7 cellular contexts compared by ENCODE assay signal in the genomic region with DNA sequence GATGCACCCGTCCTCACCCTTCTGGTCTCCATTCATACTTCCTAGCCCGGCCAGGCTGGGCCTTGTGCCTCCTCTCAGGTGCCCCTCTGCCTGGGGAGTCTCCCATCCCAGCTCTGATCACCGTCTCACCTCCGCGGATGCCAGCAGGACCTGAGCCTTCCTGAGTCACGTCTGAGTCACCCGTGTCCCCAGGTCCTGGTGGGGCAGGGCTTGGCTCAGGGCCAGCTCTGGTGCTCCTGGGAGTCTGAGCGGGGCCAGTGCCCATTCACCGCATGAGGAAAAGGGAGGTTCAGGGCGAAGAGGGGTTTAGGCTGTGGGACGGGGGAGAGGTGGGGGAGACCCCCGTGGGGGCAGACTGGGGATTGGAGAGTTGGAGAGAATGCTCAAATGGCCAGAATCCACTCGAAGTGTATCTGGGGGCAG. TPM values are rescaled to one million over a fixed set of nuclear protein-coding genes. Genes with fewer than 3 reads are reported as not detected.
A peak's percentile ranks its signal among the peaks of the same experiment; 100 is the strongest.
DNase-seq lines count a peak whose midpoint lies in the region; ATAC-seq, FAIRE-seq and TF ChIP-seq lines count a peak whose summit lies in the region.

No MANE protein-coding gene starts in this region.

- TF ChIP-seq CTCF in HFFc6 (IDR thresholded peaks at IDR 0.05) (no peak), HepG2 (CRISPR knock-in tag; IDR thresholded peaks at IDR 0.05) (no peak)

- no peak for TF ChIP-seq EP300 in HepG2 (IDR thresholded peaks at IDR 0.05; ENCODE audit: low read depth in 2 of 2, low read length in 2 of 2)
- TF ChIP-seq EP300 in HepG2 (CRISPR knock-in tag; IDR thresholded peaks at IDR 0.05; ENCODE audit: borderline replicate concordance), result no peak

- BruUV-seq in HepG2 (replicated peaks; lab: Mats Ljungman, UMichigan), result TSS peak; percentile 37

- H3K4me1 Mint-ChIP-seq in HFFc6 (ENCODE audit: low read depth), result peaks cover 17% of the 10 kb centered on the region
- H3K4me1 Mint-ChIP-seq in T-helper 17 cell, result peaks cover 12% of the 10 kb centered on the region

- peaks cover 18% of the 10 kb centered on the region for H3K4me1 ChIP-seq in HepG2 (ENCODE audit: insufficient read depth, low read length)

- H3K36me3 ChIP-seq in HepG2 (replicated peaks in 1 of 2; ENCODE audit: control insufficient read depth in 1 of 2, insufficient read depth in 2 of 2, low read length in 2 of 2), result peaks cover 1 to 5% of the 10 kb centered on the region in 2 experiments; a peak in 1 of 5 replicates

- H3K27ac Mint-ChIP-seq in HFFc6 (peak overlapping the region; percentile 25), T-helper 17 cell (no peak overlapping the region)

- H3K9me3 ChIP-seq in T-helper 17 cell (ENCODE audit: control insufficient read depth, low read length, poor library complexity, severe bottlenecking) (no peaks in the 10 kb centered on the region), HepG2 (ENCODE audit: low read length) (no peaks in the 10 kb centered on the region)

- peak overlapping the region; percentile 63 for H3K4me2 ChIP-seq in HepG2 (ENCODE audit: low read depth, low read length)

- WGBS in HepG2 (ENCODE audit: low lambda C conversion rate), result 5% methylated on average over 13 of the region's 13 CpGs

- H3K4me3 Mint-ChIP-seq in HFFc6, result peak overlapping the region; percentile 74
- H3K4me3 Mint-ChIP-seq in T-helper 17 cell, result peak overlapping the region; percentile 96

- no peaks in the 10 kb centered on the region for H4K20me1 ChIP-seq in HepG2 (ENCODE audit: insufficient read depth, low read length)

- CTCF ChIA-PET in HepG2 (lab: Yijun Ruan, JAX; ENCODE audit: low intra/inter-chr PET ratio, low total read pairs), result no interaction called here

- TF ChIP-seq POLR2A in HepG2 (IDR thresholded peaks at IDR 0.05; ENCODE audit: insufficient read depth in 1 of 2, low read depth in 2 of 2, low read length in 2 of 2), result no peak

- no peaks in the 10 kb centered on the region for H3K9me3 Mint-ChIP-seq in HFFc6

- in situ Hi-C loops in T47D (cut with HindIII; ENCODE audit: low pct_unique_long_range_greater_than_20kb, low sequenced_read_pairs), result no loop called here
- in situ Hi-C loops in HepG2 (cut with HindIII; ENCODE audit: extremely low pct_ligation_motif_present, low pct_unique_long_range_greater_than_20kb), result no loop called here

- POLR2A ChIA-PET in HepG2 (lab: Yijun Ruan, JAX), result no interaction called here

- H3K79me2 ChIP-seq in HepG2 (ENCODE audit: insufficient read depth, low read length), result no peaks in the 10 kb centered on the region

- peak overlapping the region; percentile 35 to 84 (median 62); a peak in 4 of 6 replicates for H3K4me3 ChIP-seq in HepG2 (replicated peaks in 1 of 3; ENCODE audit: insufficient read depth in 1 of 3, low read depth in 2 of 3, low read length in 3 of 3)

- TF ChIP-seq RAD21 in HepG2 (CRISPR knock-in tag; IDR thresholded peaks at IDR 0.05), result no peak

- H3K27me3 Mint-ChIP-seq in HFFc6 (ENCODE audit: insufficient read depth), result peaks cover 10% of the 10 kb centered on the region
- H3K27me3 Mint-ChIP-seq in T-helper 17 cell, result no peaks in the 10 kb centered on the region

- FAIRE-seq in HepG2 (lab: Jason Lieb, UNC), result no peak

- DNase-seq in HFFc6, result peak; percentile 68
- DNase-seq in T-helper 17 cell, result peak in 2 of 3 donors; percentile 36 to 53
- DNase-seq in T47D (ENCODE audit: low read depth in 1 of 2, low spot score in 1 of 2), result peak; percentile 78 to 79
- DNase-seq in HepG2 (ENCODE audit: low spot score), result peak; percentile 59
- DNase-seq in stimulated activated CD8-positive, alpha-beta memory T cell treated with anti-CD3 and anti-CD28 coated beads, Interleukin-15, amount 100 ng/mL, for 48 hours (ENCODE audit: low read depth in 2 of 2), result peak; percentile 24 to 31
- DNase-seq in OCI-M2 (lab: John Stamatoyannopoulos, UW; ENCODE audit: unreplicated experiment), result no peak

- ATAC-seq in T-helper 17 cell, result no peak
- peak; percentile 6 for ATAC-seq in HepG2
- ATAC-seq in HG02973 (IDR thresholded peaks at IDR 0.05; ENCODE audit: unreplicated experiment), result no peak

- H3K27me3 ChIP-seq in HepG2 (ENCODE audit: control insufficient read depth in 1 of 2, insufficient read depth in 2 of 2, low read length in 2 of 2), result no peaks in the 10 kb centered on the region; a peak in 1 of 5 replicates

- H2AFZ ChIP-seq in HepG2 (ENCODE audit: low read length), result no peak overlapping the region

- H3K9ac ChIP-seq in HepG2 (ENCODE audit: insufficient read depth, low read depth, low read length), result peak overlapping the region; percentile 59; the same call in 1 of the 2 replicates

- intact Hi-C loops in HepG2 (cut with micrococcal nuclease; ENCODE audit: unreplicated experiment), result no loop called here

- H3K36me3 Mint-ChIP-seq in HFFc6 (ENCODE audit: low read depth), result no peaks in the 10 kb centered on the region
- H3K36me3 Mint-ChIP-seq in T-helper 17 cell (ENCODE audit: low read depth), result no peaks in the 10 kb centered on the region

- no peak overlapping the region for H3K27ac ChIP-seq in HepG2 (ENCODE audit: extremely low read length, insufficient read depth, low read length)

RNA-seq across cellular contexts. Expression of a gene that starts 0.6 kb away (rescaled TPM):
- total RNA-seq in HFFc6 (2021; fragmentation: NEBNext Ultra II Directional; extraction: Animal tissue kit (Norgen Biotek cat#: 25700)), result 1 to 10 TPM; 4.9 to 8.8 (median 7.6) TPM
- total RNA-seq in T-helper 17 cell (1 to 10 TPM; 4.6 to 6.0 TPM), HepG2 (2016; rRNA removed; fragmentation: Illumina TruSeq; extraction: Trizol) (1.8 and 2.6 TPM in 2 replicates)
- total RNA-seq in HepG2 (2016; cell fraction: cytosol; rRNA removed; fragmentation: Illumina TruSeq; extraction: Trizol; ENCODE audit: low read depth), result 0.35 and 0.40 TPM in 2 replicates
- total RNA-seq in HepG2 (2016; cell fraction: insoluble cytoplasmic fraction; rRNA removed; fragmentation: Illumina TruSeq; extraction: Trizol), result 1.8 and 2.6 TPM in 2 replicates
- total RNA-seq in HepG2 (2016; cell fraction: membrane; rRNA removed; fragmentation: Illumina TruSeq; extraction: Trizol), result 1.2 and 1.7 TPM in 2 replicates
- total RNA-seq in HepG2 (2016; cell fraction: nucleus; rRNA removed; fragmentation: Illumina TruSeq; extraction: Trizol), result 1.9 and 3.5 TPM in 2 replicates
- 5.8 and 5.9 TPM in 2 replicates for polyA plus RNA-seq in HepG2 (2011; rRNA removed)
- 3.8 and 4.8 TPM in 2 replicates for polyA plus RNA-seq in HepG2 (2011; cell fraction: cytosol; rRNA removed)
- polyA plus RNA-seq in HepG2 (2011; cell fraction: nucleus; rRNA removed), result 10.6 and 12.8 TPM in 2 replicates
- polyA plus RNA-seq in HepG2 (2012), result 2.4 and 2.5 TPM in 2 replicates
- 0.36 and 0.59 TPM in 2 replicates for polyA plus RNA-seq in HepG2 (2016; cell fraction: cytosol; fragmentation: Illumina TruSeq; extraction: Trizol; ENCODE audit: low read depth)
- polyA plus RNA-seq in HepG2 (2016; cell fraction: insoluble cytoplasmic fraction; fragmentation: Illumina TruSeq; extraction: Trizol; ENCODE audit: low read depth), result 1.1 and 2.2 TPM in 2 replicates
- polyA plus RNA-seq in HepG2 (2016; cell fraction: membrane; fragmentation: Illumina TruSeq; extraction: Trizol; ENCODE audit: low read depth), result 0.69 and 0.98 TPM in 2 replicates
- 9.6 and 11.4 TPM in 2 replicates for polyA plus RNA-seq in HepG2 (2016; cell fraction: nucleus; fragmentation: Illumina TruSeq; extraction: Trizol; ENCODE audit: insufficient read depth, low read depth)
- 10.3 and 16.8 TPM in 2 replicates for polyA minus RNA-seq in HepG2 (2011; rRNA and poly(A)+ RNA removed; ENCODE audit: low replicate concordance)
- 4.6 and 5.4 TPM in 2 replicates for polyA minus RNA-seq in HepG2 (2011; cell fraction: cytosol; rRNA and poly(A)+ RNA removed)
- 2.7 and 3.0 TPM in 2 replicates for polyA minus RNA-seq in HepG2 (2011; cell fraction: nucleus; rRNA and poly(A)+ RNA removed)

RNA-seq across cellular contexts. Expression of a gene that starts 36.8 kb away (rescaled TPM):
- total RNA-seq in HFFc6 (2021; fragmentation: NEBNext Ultra II Directional; extraction: Animal tissue kit (Norgen Biotek cat#: 25700)), result 10 to 100 TPM; 32.9 to 38.2 (median 34.6) TPM
- 100 to 1,000 TPM in 1 of 2 donors, 10 to 100 TPM in 1; 98.7 to 107 TPM for total RNA-seq in T-helper 17 cell
- total RNA-seq in HepG2 (2016; rRNA removed; fragmentation: Illumina TruSeq; extraction: Trizol), result 3.0 and 5.0 TPM in 2 replicates
- 1.1 and 3.2 TPM in 2 replicates for total RNA-seq in HepG2 (2016; cell fraction: cytosol; rRNA removed; fragmentation: Illumina TruSeq; extraction: Trizol; ENCODE audit: low read depth)
- total RNA-seq in HepG2 (2016; cell fraction: insoluble cytoplasmic fraction; rRNA removed; fragmentation: Illumina TruSeq; extraction: Trizol), result 4.1 and 5.2 TPM in 2 replicates
- total RNA-seq in HepG2 (2016; cell fraction: membrane; rRNA removed; fragmentation: Illumina TruSeq; extraction: Trizol), result 3.9 and 4.2 TPM in 2 replicates
- total RNA-seq in HepG2 (2016; cell fraction: nucleus; rRNA removed; fragmentation: Illumina TruSeq; extraction: Trizol), result 6.0 and 7.6 TPM in 2 replicates
- polyA plus RNA-seq in HepG2 (2011; rRNA removed), result 11.2 and 13.0 TPM in 2 replicates
- polyA plus RNA-seq in HepG2 (2011; cell fraction: cytosol; rRNA removed), result 8.7 and 9.8 TPM in 2 replicates
- polyA plus RNA-seq in HepG2 (2011; cell fraction: nucleus; rRNA removed), result 91.1 and 123 TPM in 2 replicates
- 13.8 and 15.4 TPM in 2 replicates for polyA plus RNA-seq in HepG2 (2012)
- 1.7 and 1.8 TPM in 2 replicates for polyA plus RNA-seq in HepG2 (2016; cell fraction: cytosol; fragmentation: Illumina TruSeq; extraction: Trizol; ENCODE audit: low read depth)
- 7.3 and 10.0 TPM in 2 replicates for polyA plus RNA-seq in HepG2 (2016; cell fraction: insoluble cytoplasmic fraction; fragmentation: Illumina TruSeq; extraction: Trizol; ENCODE audit: low read depth)
- polyA plus RNA-seq in HepG2 (2016; cell fraction: membrane; fragmentation: Illumina TruSeq; extraction: Trizol; ENCODE audit: low read depth), result 5.1 and 5.3 TPM in 2 replicates
- 39.5 and 44.1 TPM in 2 replicates for polyA plus RNA-seq in HepG2 (2016; cell fraction: nucleus; fragmentation: Illumina TruSeq; extraction: Trizol; ENCODE audit: insufficient read depth, low read depth)
- 16.3 and 19.1 TPM in 2 replicates for polyA minus RNA-seq in HepG2 (2011; rRNA and poly(A)+ RNA removed; ENCODE audit: low replicate concordance)
- 5.5 and 7.7 TPM in 2 replicates for polyA minus RNA-seq in HepG2 (2011; cell fraction: cytosol; rRNA and poly(A)+ RNA removed)
- polyA minus RNA-seq in HepG2 (2011; cell fraction: nucleus; rRNA and poly(A)+ RNA removed), result 9.3 and 10.8 TPM in 2 replicates

RNA-seq across cellular contexts. Expression of a gene that starts 51.9 kb away (rescaled TPM):
- 10 to 100 TPM; 37.7 to 48.3 (median 41.6) TPM for total RNA-seq in HFFc6 (2021; fragmentation: NEBNext Ultra II Directional; extraction: Animal tissue kit (Norgen Biotek cat#: 25700))
- total RNA-seq in T-helper 17 cell (10 to 100 TPM; 37.9 to 46.5 TPM), HepG2 (2016; rRNA removed; fragmentation: Illumina TruSeq; extraction: Trizol) (6.2 and 6.7 TPM in 2 replicates)
- 2.1 and 2.2 TPM in 2 replicates for total RNA-seq in HepG2 (2016; cell fraction: cytosol; rRNA removed; fragmentation: Illumina TruSeq; extraction: Trizol; ENCODE audit: low read depth)
- 5.5 and 5.9 TPM in 2 replicates for total RNA-seq in HepG2 (2016; cell fraction: insoluble cytoplasmic fraction; rRNA removed; fragmentation: Illumina TruSeq; extraction: Trizol)
- total RNA-seq in HepG2 (2016; cell fraction: membrane; rRNA removed; fragmentation: Illumina TruSeq; extraction: Trizol), result 8.3 and 8.9 TPM in 2 replicates
- 4.0 and 4.8 TPM in 2 replicates for total RNA-seq in HepG2 (2016; cell fraction: nucleus; rRNA removed; fragmentation: Illumina TruSeq; extraction: Trizol)
- 3.5 and 4.7 TPM in 2 replicates for polyA plus RNA-seq in HepG2 (2011; rRNA removed)
- polyA plus RNA-seq in HepG2 (2011; cell fraction: cytosol; rRNA removed), result 3.7 and 7.0 TPM in 2 replicates
- polyA plus RNA-seq in HepG2 (2011; cell fraction: nucleus; rRNA removed), result 16.7 and 31.9 TPM in 2 replicates
- 8.3 and 9.4 TPM in 2 replicates for polyA plus RNA-seq in HepG2 (2012)
- 3.2 and 3.4 TPM in 2 replicates for polyA plus RNA-seq in HepG2 (2016; cell fraction: cytosol; fragmentation: Illumina TruSeq; extraction: Trizol; ENCODE audit: low read depth)
- 12.0 and 14.3 TPM in 2 replicates for polyA plus RNA-seq in HepG2 (2016; cell fraction: insoluble cytoplasmic fraction; fragmentation: Illumina TruSeq; extraction: Trizol; ENCODE audit: low read depth)
- 8.9 and 9.3 TPM in 2 replicates for polyA plus RNA-seq in HepG2 (2016; cell fraction: membrane; fragmentation: Illumina TruSeq; extraction: Trizol; ENCODE audit: low read depth)
- polyA plus RNA-seq in HepG2 (2016; cell fraction: nucleus; fragmentation: Illumina TruSeq; extraction: Trizol; ENCODE audit: insufficient read depth, low read depth), result 11.4 and 12.0 TPM in 2 replicates
- 3.1 and 9.7 TPM in 2 replicates for polyA minus RNA-seq in HepG2 (2011; rRNA and poly(A)+ RNA removed; ENCODE audit: low replicate concordance)
- polyA minus RNA-seq in HepG2 (2011; cell fraction: cytosol; rRNA and poly(A)+ RNA removed), result 8.9 and 15.3 TPM in 2 replicates
- polyA minus RNA-seq in HepG2 (2011; cell fraction: nucleus; rRNA and poly(A)+ RNA removed), result 2.1 and 2.2 TPM in 2 replicates

RNA-seq across cellular contexts. Expression of a gene that starts 58.2 kb away (rescaled TPM):
- not detected for total RNA-seq in HFFc6 (2021; fragmentation: NEBNext Ultra II Directional; extraction: Animal tissue kit (Norgen Biotek cat#: 25700))
- total RNA-seq in T-helper 17 cell (not detected), HepG2 (2016; rRNA removed; fragmentation: Illumina TruSeq; extraction: Trizol) (not detected in 2 replicates)
- not detected in 2 replicates for total RNA-seq in HepG2 (2016; cell fraction: cytosol; rRNA removed; fragmentation: Illumina TruSeq; extraction: Trizol; ENCODE audit: low read depth)
- total RNA-seq in HepG2 (2016; cell fraction: insoluble cytoplasmic fraction; rRNA removed; fragmentation: Illumina TruSeq; extraction: Trizol), result not detected in 2 replicates
- total RNA-seq in HepG2 (2016; cell fraction: membrane; rRNA removed; fragmentation: Illumina TruSeq; extraction: Trizol), result not detected in 2 replicates
- not detected in 2 replicates for total RNA-seq in HepG2 (2016; cell fraction: nucleus; rRNA removed; fragmentation: Illumina TruSeq; extraction: Trizol)
- polyA plus RNA-seq in HepG2 (2011; rRNA removed), result under 0.01 and 0.01 TPM in 2 replicates
- 0.01 TPM in 1 of 2 replicates, not detected in the other for polyA plus RNA-seq in HepG2 (2011; cell fraction: cytosol; rRNA removed)
- polyA plus RNA-seq in HepG2 (2011; cell fraction: nucleus; rRNA removed), result 0.03 TPM in 1 of 2 replicates, not detected in the other
- polyA plus RNA-seq in HepG2 (2012), result not detected in 2 replicates
- polyA plus RNA-seq in HepG2 (2016; cell fraction: cytosol; fragmentation: Illumina TruSeq; extraction: Trizol; ENCODE audit: low read depth), result not detected in 2 replicates
- 0.02 TPM in 1 of 2 replicates, not detected in the other for polyA plus RNA-seq in HepG2 (2016; cell fraction: insoluble cytoplasmic fraction; fragmentation: Illumina TruSeq; extraction: Trizol; ENCODE audit: low read depth)
- not detected in 2 replicates for polyA plus RNA-seq in HepG2 (2016; cell fraction: membrane; fragmentation: Illumina TruSeq; extraction: Trizol; ENCODE audit: low read depth)
- polyA plus RNA-seq in HepG2 (2016; cell fraction: nucleus; fragmentation: Illumina TruSeq; extraction: Trizol; ENCODE audit: insufficient read depth, low read depth), result not detected in 2 replicates
- not detected in 2 replicates for polyA minus RNA-seq in HepG2 (2011; rRNA and poly(A)+ RNA removed; ENCODE audit: low replicate concordance)
- not detected in 2 replicates for polyA minus RNA-seq in HepG2 (2011; cell fraction: cytosol; rRNA and poly(A)+ RNA removed)
- not detected in 2 replicates for polyA minus RNA-seq in HepG2 (2011; cell fraction: nucleus; rRNA and poly(A)+ RNA removed)
